Comparison of ENCODE assay signal across 9 cellular contexts in genomic region chr3:192879346-192880031, GRCh38. TPM values are rescaled to one million over a fixed set of nuclear protein-coding genes. Genes with fewer than 3 reads are reported as not detected.
DNase-seq lines count a peak whose midpoint lies in the region; ATAC-seq and TF ChIP-seq lines count a peak whose summit lies in the region.
"Had no signal": no experiment of that assay in that cellular context is flagged by ENCODE, and none has a peak within 500 bp of the region (broad histone marks: within the 10 kb centered on the region; RNA-seq: fewer than 3 reads in every experiment).

No MANE protein-coding gene starts in this region.

- no peaks in the 10 kb centered on the region for H3K9me3 ChIP-seq in MG63

- ATAC-seq in HG02870 (IDR thresholded peaks at IDR 0.05; ENCODE audit: unreplicated experiment) (no peak), HG03175 (IDR thresholded peaks at IDR 0.05; ENCODE audit: unreplicated experiment) (no peak)

- no peaks in the 10 kb centered on the region for H3K27me3 Mint-ChIP-seq in Calu3 (ENCODE audit: unreplicated experiment)
- H3K27me3 Mint-ChIP-seq in mesothelial cell of epicardium (ENCODE audit: low read depth), result no peaks in the 10 kb centered on the region

- H3K27ac Mint-ChIP-seq in Calu3 (ENCODE audit: unreplicated experiment) (peak overlapping the region; percentile 66), mesothelial cell of epicardium (no peak overlapping the region)

- peaks cover 31% of the 10 kb centered on the region for H3K4me1 Mint-ChIP-seq in Calu3 (ENCODE audit: low read depth, unreplicated experiment)
- peaks cover 58% of the 10 kb centered on the region for H3K4me1 Mint-ChIP-seq in mesothelial cell of epicardium

- no peak overlapping the region for H3K4me3 ChIP-seq in MG63

- no peak for TF ChIP-seq POLR2A in erythroblast (IDR thresholded peaks at IDR 0.05; ENCODE audit: low read length)

- H3K9me3 Mint-ChIP-seq in Calu3 (ENCODE audit: low read depth, unreplicated experiment) (no peaks in the 10 kb centered on the region), mesothelial cell of epicardium (no peaks in the 10 kb centered on the region)

- in situ Hi-C loops in GM13977 (cut with MboI; ENCODE audit: low pct_unique_long_range_greater_than_20kb, low sequenced_read_pairs, unreplicated experiment), result no loop called here

- DNase-seq in Calu3 (peak; percentile 83), MG63 (peak; percentile 96), ecto neural progenitor cell (ENCODE audit: low spot score) (peak; percentile 58), mesothelial cell of epicardium (ENCODE audit: low spot score in 2 of 2, unreplicated experiment in 2 of 2) (peak; percentile 50 to 79), erythroblast (lab: John Stamatoyannopoulos, UW) (no peak), GM13977 (ENCODE audit: low spot score) (no peak)
- DNase-seq: activated T-cell treated with anti-CD3 and anti-CD28 coated beads, Interleukin-2, amount 50 U/mL, for 1 hour had no signal

- CTCF ChIA-PET in Calu3 (lab: Charles Lee), result interaction anchor here (0.6 to 1.9 kb wide), 9 partner anchors 9 to 66 kb away, joined by 3 to 12 read pairs (median 3); partner anchors contain the start of gene MB21D2

- no peak for TF ChIP-seq CTCF in Calu3 (IDR thresholded peaks at IDR 0.05; ENCODE audit: unreplicated experiment)
- no peak for TF ChIP-seq CTCF in mesothelial cell of epicardium (IDR thresholded peaks at IDR 0.05; ENCODE audit: unreplicated experiment)
- no peak for TF ChIP-seq CTCF in GM13977 (IDR thresholded peaks at IDR 0.05; ENCODE audit: extremely low read depth, insufficient read depth, missing control alignments)

- BruUV-seq in Calu3 (replicated peaks; lab: Mats Ljungman, UMichigan), result no TSS peak

- H3K36me3 Mint-ChIP-seq in Calu3 (ENCODE audit: insufficient read depth, unreplicated experiment), result peaks cover 9% of the 10 kb centered on the region
- H3K36me3 Mint-ChIP-seq in mesothelial cell of epicardium, result peaks cover 3% of the 10 kb centered on the region

- H3K4me3 Mint-ChIP-seq in Calu3 (ENCODE audit: low read depth, unreplicated experiment), result peak overlapping the region; percentile 27
- peak overlapping the region; percentile 24 for H3K4me3 Mint-ChIP-seq in mesothelial cell of epicardium

- no peaks in the 10 kb centered on the region for H3K27me3 ChIP-seq in MG63

- peaks cover 6% of the 10 kb centered on the region; the same call in 1 of the 2 replicates for H3K36me3 ChIP-seq in MG63

- intact Hi-C loops in Calu3 (cut with micrococcal nuclease; ENCODE audit: unreplicated experiment), result loop anchor here (10.0 kb wide), 1 partner anchor 675 kb away; the partner anchor contains the start of gene ATP13A4

RNA-seq across cellular contexts. Expression of gene MB21D2, which starts 38.2 kb away (rescaled TPM):
- total RNA-seq in Calu3 (2022), result 11.9 and 12.6 TPM in 2 replicates
- 23.8 and 26.4 TPM in 2 replicates for total RNA-seq in MG63 (2014; rRNA removed; shearing (Covaris generic); ENCODE audit: low replicate concordance)
- total RNA-seq in mesothelial cell of epicardium, result 8.5 to 9.4 TPM (median 9.1 TPM) in 3 replicates

Comparison
In these comparisons a context has a peak if more than half of its experiments do, and no peak if none do; other contexts are left out.
1. DNase-seq: peak in Calu3 (single experiment), MG63 (single experiment), ecto neural progenitor cell (single experiment) and mesothelial cell of epicardium (2 of 2); none in erythroblast (0 of 2) and GM13977 (single experiment).